8 cellular contexts compared by ENCODE assay signal in the genomic region with DNA sequence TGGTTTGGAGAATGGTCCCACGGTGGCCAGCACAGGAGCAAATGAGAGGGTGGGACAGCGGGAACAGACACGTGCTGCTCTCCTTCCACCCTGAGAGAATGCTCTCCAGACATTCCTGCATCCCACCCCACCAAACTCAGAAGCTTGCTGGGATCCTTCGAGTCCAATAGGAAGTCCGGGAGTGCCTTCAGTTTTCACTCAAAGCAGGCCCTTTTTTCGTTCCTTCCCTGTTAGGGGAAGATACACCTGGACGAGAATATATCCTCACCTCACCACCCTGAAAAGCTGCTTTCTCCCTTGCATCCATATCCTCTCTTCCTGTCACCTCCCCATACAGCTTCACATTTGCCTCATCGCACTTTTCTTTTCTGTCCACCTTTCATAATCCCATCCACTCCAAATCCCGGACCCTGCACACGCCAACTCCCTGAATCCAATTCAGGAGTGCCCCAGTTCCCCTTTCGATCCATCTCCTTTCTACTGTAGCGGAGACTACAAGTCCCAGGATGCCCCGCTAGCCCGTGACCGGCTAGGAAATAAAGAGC. TPM values are rescaled to one million over a fixed set of nuclear protein-coding genes. Genes with fewer than 3 reads are reported as not detected.
DNase-seq lines count a peak whose midpoint lies in the region; ATAC-seq, FAIRE-seq and TF ChIP-seq lines count a peak whose summit lies in the region.

No MANE protein-coding gene starts in this region.

- no peaks in the 10 kb centered on the region for H3K9me3 ChIP-seq in keratinocyte (ENCODE audit: control insufficient read depth, low read depth, low read length)
- H3K9me3 ChIP-seq in tibial artery: no peaks in the 10 kb centered on the region

- no peaks in the 10 kb centered on the region for H4K20me1 ChIP-seq in keratinocyte (ENCODE audit: control insufficient read depth, extremely low read depth, insufficient read depth, low read length)

- H3K27me3 ChIP-seq in keratinocyte (ENCODE audit: control insufficient read depth, extremely low read depth, insufficient read depth, low read length): no peaks in the 10 kb centered on the region
- no peaks in the 10 kb centered on the region for H3K27me3 ChIP-seq in tibial artery

- H3K9me3 Mint-ChIP-seq in activated T-cell treated with anti-CD3 and anti-CD28 coated beads, Interleukin-2, amount 50 U/mL, for 72 hours: no peaks in the 10 kb centered on the region
- no peaks in the 10 kb centered on the region for H3K9me3 Mint-ChIP-seq in activated CD8-positive, alpha-beta T cell treated with anti-CD3 and anti-CD28 coated beads, Interleukin-2, amount 10 ng/mL, durations not matched to agents 7 days and 5 days (ENCODE audit: insufficient read depth)

- H3K4me3 ChIP-seq in keratinocyte (ENCODE audit: control insufficient read depth in 2 of 3, extremely low read depth in 1 of 3, insufficient read depth in 2 of 3, low read depth in 1 of 3, low read length in 3 of 3) (peak overlapping the region; percentile 54 to 90 (median 83)), tibial artery (peak overlapping the region; percentile 60 to 85)

- H3K27ac Mint-ChIP-seq in activated T-cell treated with anti-CD3 and anti-CD28 coated beads, Interleukin-2, amount 50 U/mL, for 72 hours: peak overlapping the region; percentile 49
- H3K27ac Mint-ChIP-seq in activated CD8-positive, alpha-beta T cell treated with anti-CD3 and anti-CD28 coated beads, Interleukin-2, amount 10 ng/mL, durations not matched to agents 7 days and 5 days: peak overlapping the region; percentile 91

- TF ChIP-seq CTCF in keratinocyte (optimal IDR thresholded peaks at IDR 0.05 in 1 of 3, IDR thresholded peaks at IDR 0.05 in 1 of 3, conservative IDR thresholded peaks at IDR 0.05 in 1 of 3; ENCODE audit: extremely low read depth in 1 of 3, insufficient read depth in 2 of 3, low read length in 3 of 3): no peak
- TF ChIP-seq CTCF in tibial artery (IDR thresholded peaks at IDR 0.05): no peak

- peaks cover 6% of the 10 kb centered on the region for H3K27me3 Mint-ChIP-seq in activated T-cell treated with anti-CD3 and anti-CD28 coated beads, Interleukin-2, amount 50 U/mL, for 72 hours (ENCODE audit: low read depth)
- peaks cover 17% of the 10 kb centered on the region for H3K27me3 Mint-ChIP-seq in activated CD8-positive, alpha-beta T cell treated with anti-CD3 and anti-CD28 coated beads, Interleukin-2, amount 10 ng/mL, durations not matched to agents 7 days and 5 days (ENCODE audit: low read depth)

- no peak for DNase-seq in activated T-cell treated with anti-CD3 and anti-CD28 coated beads, Interleukin-2, amount 50 U/mL, for 72 hours
- DNase-seq in activated T-cell treated with anti-CD3 and anti-CD28 coated beads for 4 hours (no peak), keratinocyte (ENCODE audit: low read depth, low spot score) (no peak), tibial artery (no peak), dermis blood vessel endothelial cell (no peak), NCI-H1092 treated with DMSO at 0.1 percent for 48 hours (lab: John Stamatoyannopoulos, UW) (no peak)
- DNase-seq in activated CD8-positive, alpha-beta T cell treated with anti-CD3 and anti-CD28 coated beads, Interleukin-2, amount 10 ng/mL, durations not matched to agents 7 days and 5 days: no peak

- intact Hi-C loops in tibial artery (cut with DNase I; ENCODE audit: low total_unique reads): loop anchor here (5.0 kb wide), 2 partner anchors 81 to 421 kb away; a partner anchor contains a TSS

- H3K4me2 ChIP-seq in keratinocyte (ENCODE audit: control insufficient read depth, extremely low read depth, insufficient read depth, low read depth, low read length): peak overlapping the region; percentile 99

- peak overlapping the region; percentile 95 for H3K27ac ChIP-seq in keratinocyte (ENCODE audit: control insufficient read depth, insufficient read depth, low read length)
- H3K27ac ChIP-seq in tibial artery: peak overlapping the region; percentile 84 to 98

- peak overlapping the region; percentile 90 to 94 for H3K4me3 Mint-ChIP-seq in activated T-cell treated with anti-CD3 and anti-CD28 coated beads, Interleukin-2, amount 50 U/mL, for 72 hours
- H3K4me3 Mint-ChIP-seq in activated CD8-positive, alpha-beta T cell treated with anti-CD3 and anti-CD28 coated beads, Interleukin-2, amount 10 ng/mL, durations not matched to agents 7 days and 5 days: peak overlapping the region; percentile 93

- dilution Hi-C loops in keratinocyte (cut with MboI; ENCODE audit: extremely low pct_ligation_motif_present, low sequenced_read_pairs): no loop called here

- H3K79me2 ChIP-seq in keratinocyte (ENCODE audit: control insufficient read depth, insufficient read depth, low read length): peaks cover 22% of the 10 kb centered on the region

- H2AFZ ChIP-seq in keratinocyte (ENCODE audit: control insufficient read depth, low read length): peak overlapping the region; percentile 81

- H3K9ac ChIP-seq in keratinocyte (ENCODE audit: control insufficient read depth, extremely low read depth, insufficient read depth, low read length): peak overlapping the region; percentile 95

- H3K4me1 ChIP-seq in keratinocyte (ENCODE audit: control insufficient read depth, extremely low read depth, insufficient read depth, low read length): peaks cover 76% of the 10 kb centered on the region
- peaks cover 0 to 45% (median 38%) of the 10 kb centered on the region in 4 donors for H3K4me1 ChIP-seq in tibial artery

- POLR2A ChIA-PET in activated CD8-positive, alpha-beta T cell treated with anti-CD3 and anti-CD28 coated beads, Interleukin-2, amount 10 ng/mL, durations not matched to agents 7 days and 5 days (lab: Charles Lee): interaction anchor here (1.0 to 2.8 kb wide), 4 partner anchors 15 to 59 kb away, joined by 3 to 11 read pairs (median 4); a partner anchor contains a TSS

- peaks cover 54% of the 10 kb centered on the region for H3K4me1 Mint-ChIP-seq in activated T-cell treated with anti-CD3 and anti-CD28 coated beads, Interleukin-2, amount 50 U/mL, for 72 hours (ENCODE audit: low read depth)
- peaks cover 45% of the 10 kb centered on the region for H3K4me1 Mint-ChIP-seq in activated CD8-positive, alpha-beta T cell treated with anti-CD3 and anti-CD28 coated beads, Interleukin-2, amount 10 ng/mL, durations not matched to agents 7 days and 5 days (ENCODE audit: low read depth)

- H3K36me3 ChIP-seq in keratinocyte (ENCODE audit: control insufficient read depth in 2 of 2, extremely low read depth in 1 of 2, insufficient read depth in 2 of 2, low read length in 2 of 2) (no peaks in the 10 kb centered on the region), tibial artery (no peaks in the 10 kb centered on the region)

- CTCF ChIA-PET in activated CD8-positive, alpha-beta T cell treated with anti-CD3 and anti-CD28 coated beads, Interleukin-2, amount 10 ng/mL, durations not matched to agents 7 days and 5 days (lab: Charles Lee): interaction anchor here (1.0 to 10.7 kb wide), 18 partner anchors 9 to 435 kb away, joined by 3 to 225 read pairs (median 9); a partner anchor contains a TSS

- ATAC-seq in activated T-cell treated with anti-CD3 and anti-CD28 coated beads, Interleukin-2, amount 50 U/mL, for 72 hours (replicated peaks in 1 of 2): no peak
- peak; percentile 1 for ATAC-seq in activated CD8-positive, alpha-beta T cell treated with anti-CD3 and anti-CD28 coated beads, Interleukin-2, amount 10 ng/mL, durations not matched to agents 7 days and 5 days
- no peak for ATAC-seq in activated CD4-positive, CD25-positive, alpha-beta regulatory T cell treated with anti-CD3 and anti-CD28 coated beads, Interleukin-2, amount 50 U/mL, for 24 hours

- FAIRE-seq in keratinocyte (lab: Jason Lieb, UNC): no peak

- H3K36me3 Mint-ChIP-seq in activated T-cell treated with anti-CD3 and anti-CD28 coated beads, Interleukin-2, amount 50 U/mL, for 72 hours (ENCODE audit: insufficient read depth in 2 of 2): peaks cover 0 to 2% of the 10 kb centered on the region in 2 donors
- no peaks in the 10 kb centered on the region for H3K36me3 Mint-ChIP-seq in activated CD8-positive, alpha-beta T cell treated with anti-CD3 and anti-CD28 coated beads, Interleukin-2, amount 10 ng/mL, durations not matched to agents 7 days and 5 days (ENCODE audit: low read depth)

- H3K9me1 ChIP-seq in keratinocyte (ENCODE audit: control insufficient read depth, extremely low read depth, insufficient read depth, low read length): no peaks in the 10 kb centered on the region

RNA-seq across cellular contexts. Expression of a gene that starts 2.4 kb away (rescaled TPM):
- under 1 TPM in 1 of 2 donors, not detected in 1; 0.35 TPM for total RNA-seq in activated T-cell treated with anti-CD3 and anti-CD28 coated beads, Interleukin-2, amount 50 U/mL, for 72 hours
- not detected for total RNA-seq in activated CD8-positive, alpha-beta T cell treated with anti-CD3 and anti-CD28 coated beads, Interleukin-2, amount 10 ng/mL, durations not matched to agents 7 days and 5 days
- 1.1 to 1.4 TPM (median 1.3 TPM) in 3 replicates for polyA plus RNA-seq in keratinocyte
- polyA plus RNA-seq in keratinocyte (2011; ENCODE audit: low read depth): 1.2 TPM
- polyA plus RNA-seq in keratinocyte (2011; cell fraction: cytosol; rRNA removed): 0.74 and 1.1 TPM in 2 replicates
- 1.7 and 1.8 TPM in 2 replicates for polyA plus RNA-seq in keratinocyte (2011; cell fraction: nucleus; rRNA removed)
- 1.4 and 2.1 TPM in 2 replicates for polyA plus RNA-seq in keratinocyte (2012; ENCODE audit: low replicate concordance)
- polyA minus RNA-seq in keratinocyte: 0.63 to 1.9 TPM (median 1.2 TPM) in 3 replicates
- not detected for polyA minus RNA-seq in keratinocyte (2011; cell fraction: cytosol; rRNA and poly(A)+ RNA removed)
- polyA minus RNA-seq in keratinocyte (2011; cell fraction: nucleus; rRNA and poly(A)+ RNA removed): 0.53 TPM in 1 of 2 replicates, not detected in the other
- 0.19 TPM in 1 of 2 replicates, not detected in the other for total RNA-seq in dermis blood vessel endothelial cell

RNA-seq across cellular contexts. Expression of a gene that starts 4.8 kb away (rescaled TPM):
- total RNA-seq in activated T-cell treated with anti-CD3 and anti-CD28 coated beads, Interleukin-2, amount 50 U/mL, for 72 hours: 10 to 100 TPM; 11.2 to 12.4 TPM
- total RNA-seq in activated CD8-positive, alpha-beta T cell treated with anti-CD3 and anti-CD28 coated beads, Interleukin-2, amount 10 ng/mL, durations not matched to agents 7 days and 5 days: 1 to 10 TPM; 2.8 to 3.1 TPM
- 23.1 to 35.3 TPM (median 24.8 TPM) in 3 replicates for polyA plus RNA-seq in keratinocyte
- polyA plus RNA-seq in keratinocyte (2011; ENCODE audit: low read depth): 3.3 TPM
- 13.6 and 54.2 TPM in 2 replicates for polyA plus RNA-seq in keratinocyte (2011; cell fraction: cytosol; rRNA removed)
- 92.2 and 119 TPM in 2 replicates for polyA plus RNA-seq in keratinocyte (2011; cell fraction: nucleus; rRNA removed)
- polyA plus RNA-seq in keratinocyte (2012; ENCODE audit: low replicate concordance): 23.8 and 28.7 TPM in 2 replicates
- 16.3 to 21.7 TPM (median 21.3 TPM) in 3 replicates for polyA minus RNA-seq in keratinocyte
- polyA minus RNA-seq in keratinocyte (2011; cell fraction: cytosol; rRNA and poly(A)+ RNA removed): 57.2 TPM
- 23.7 and 26.5 TPM in 2 replicates for polyA minus RNA-seq in keratinocyte (2011; cell fraction: nucleus; rRNA and poly(A)+ RNA removed)
- total RNA-seq in dermis blood vessel endothelial cell: 5.1 and 7.0 TPM in 2 replicates

RNA-seq across cellular contexts. Expression of a gene that starts 33.1 kb away (rescaled TPM):
- total RNA-seq in activated T-cell treated with anti-CD3 and anti-CD28 coated beads, Interleukin-2, amount 50 U/mL, for 72 hours: under 1 TPM; 0.26 to 0.37 TPM
- total RNA-seq in activated CD8-positive, alpha-beta T cell treated with anti-CD3 and anti-CD28 coated beads, Interleukin-2, amount 10 ng/mL, durations not matched to agents 7 days and 5 days: under 1 TPM; 0.53 to 0.83 TPM
- 8.7 to 14.4 TPM (median 11.9 TPM) in 3 replicates for polyA plus RNA-seq in keratinocyte
- 7.7 TPM for polyA plus RNA-seq in keratinocyte (2011; ENCODE audit: low read depth)
- 10.9 and 11.1 TPM in 2 replicates for polyA plus RNA-seq in keratinocyte (2011; cell fraction: cytosol; rRNA removed)
- polyA plus RNA-seq in keratinocyte (2011; cell fraction: nucleus; rRNA removed): 34.3 and 52.7 TPM in 2 replicates
- polyA plus RNA-seq in keratinocyte (2012; ENCODE audit: low replicate concordance): 7.0 and 8.0 TPM in 2 replicates
- polyA minus RNA-seq in keratinocyte: 10.5 to 39.4 TPM (median 26.2 TPM) in 3 replicates
- polyA minus RNA-seq in keratinocyte (2011; cell fraction: cytosol; rRNA and poly(A)+ RNA removed): 9.4 TPM
- polyA minus RNA-seq in keratinocyte (2011; cell fraction: nucleus; rRNA and poly(A)+ RNA removed): 14.1 and 16.1 TPM in 2 replicates
- 6.2 and 7.3 TPM in 2 replicates for total RNA-seq in dermis blood vessel endothelial cell

RNA-seq across cellular contexts. Expression of a gene that starts 45.6 kb away (rescaled TPM):
- not detected for total RNA-seq in activated T-cell treated with anti-CD3 and anti-CD28 coated beads, Interleukin-2, amount 50 U/mL, for 72 hours
- total RNA-seq in activated CD8-positive, alpha-beta T cell treated with anti-CD3 and anti-CD28 coated beads, Interleukin-2, amount 10 ng/mL, durations not matched to agents 7 days and 5 days: not detected
- not detected in 3 replicates for polyA plus RNA-seq in keratinocyte
- polyA plus RNA-seq in keratinocyte (2011; ENCODE audit: low read depth): 0.45 TPM
- not detected in 2 replicates for polyA plus RNA-seq in keratinocyte (2011; cell fraction: cytosol; rRNA removed)
- not detected in 2 replicates for polyA plus RNA-seq in keratinocyte (2011; cell fraction: nucleus; rRNA removed)
- polyA plus RNA-seq in keratinocyte (2012; ENCODE audit: low replicate concordance): 0.63 TPM in 1 of 2 replicates, not detected in the other
- not detected in 3 replicates for polyA minus RNA-seq in keratinocyte
- not detected for polyA minus RNA-seq in keratinocyte (2011; cell fraction: cytosol; rRNA and poly(A)+ RNA removed)
- polyA minus RNA-seq in keratinocyte (2011; cell fraction: nucleus; rRNA and poly(A)+ RNA removed): not detected in 2 replicates
- not detected in 2 replicates for total RNA-seq in dermis blood vessel endothelial cell

RNA-seq across cellular contexts. Expression of a gene that starts 52.6 kb away (rescaled TPM):
- total RNA-seq in activated T-cell treated with anti-CD3 and anti-CD28 coated beads, Interleukin-2, amount 50 U/mL, for 72 hours: not detected
- not detected for total RNA-seq in activated CD8-positive, alpha-beta T cell treated with anti-CD3 and anti-CD28 coated beads, Interleukin-2, amount 10 ng/mL, durations not matched to agents 7 days and 5 days
- polyA plus RNA-seq in keratinocyte: not detected in 3 replicates
- not detected for polyA plus RNA-seq in keratinocyte (2011; ENCODE audit: low read depth)
- not detected in 2 replicates for polyA plus RNA-seq in keratinocyte (2011; cell fraction: cytosol; rRNA removed)
- polyA plus RNA-seq in keratinocyte (2011; cell fraction: nucleus; rRNA removed): not detected in 2 replicates
- polyA plus RNA-seq in keratinocyte (2012; ENCODE audit: low replicate concordance): not detected in 2 replicates
- polyA minus RNA-seq in keratinocyte: not detected in 3 replicates
- polyA minus RNA-seq in keratinocyte (2011; cell fraction: cytosol; rRNA and poly(A)+ RNA removed): not detected
- polyA minus RNA-seq in keratinocyte (2011; cell fraction: nucleus; rRNA and poly(A)+ RNA removed): not detected in 2 replicates
- total RNA-seq in dermis blood vessel endothelial cell: not detected in 2 replicates
